Comparison of ENCODE assay signal across 1 cellular context in genomic region chr12:73067616-73068015, GRCh38.
TF ChIP-seq lines count a peak whose summit lies in the region.

No MANE protein-coding gene starts in this region.

TF ChIP-seq in H1, 55 proteins besides CTCF, POLR2A, EP300 and RAD21 (continued from another document):
- TF ChIP-seq ATF3 (IDR thresholded peaks at IDR 0.05; ENCODE audit: insufficient read depth, low read depth, low read length) (no peak), JUND (IDR thresholded peaks at IDR 0.05; ENCODE audit: low read length) (no peak), USF2 (IDR thresholded peaks at IDR 0.05; ENCODE audit: low read length) (no peak), EGR1 (IDR thresholded peaks at IDR 0.05; ENCODE audit: borderline replicate concordance, low read depth, low read length) (no peak), SIRT6 (IDR thresholded peaks at IDR 0.05; ENCODE audit: low read length) (no peak)
